In genomic region chr7:42792841-42793240, GRCh38 we compare ENCODE assay signal across 21 cellular contexts.
"Had no signal": no experiment of that assay in that cellular context is flagged by ENCODE, and none has a peak within 500 bp of the region (broad histone marks: within the 10 kb centered on the region; RNA-seq: fewer than 3 reads in every experiment).

No MANE protein-coding gene starts in this region.

- ATAC-seq: activated T-cell treated with anti-CD3 and anti-CD28 coated beads, Interleukin-2, amount 50 U/mL, for 4 hours had no signal

- H3K4me1 Mint-ChIP-seq: activated B cell treated with CpG ODN at 0.5 μM for 24 hours; activated CD4-positive, alpha-beta T cell treated with anti-CD3 and anti-CD28 coated beads, Interleukin-2, amount 10 ng/mL, durations not matched to agents 24 days and 14 days; brain; central memory CD8-positive, alpha-beta T cell had no signal

- H3K27me3 Mint-ChIP-seq: activated CD4-positive, alpha-beta T cell treated with anti-CD3 and anti-CD28 coated beads, Interleukin-2, amount 10 ng/mL, durations not matched to agents 24 days and 14 days had no signal

- H3K27ac Mint-ChIP-seq: activated B cell treated with CpG ODN at 0.5 μM for 24 hours; activated CD4-positive, alpha-beta T cell treated with anti-CD3 and anti-CD28 coated beads, Interleukin-2, amount 10 ng/mL, durations not matched to agents 24 days and 14 days; activated naive CD8-positive, alpha-beta T cell; brain had no signal

- H3K36me3 Mint-ChIP-seq: activated naive CD8-positive, alpha-beta T cell; brain had no signal

- H3K9me3 Mint-ChIP-seq: activated CD4-positive, alpha-beta T cell treated with anti-CD3 and anti-CD28 coated beads, Interleukin-2, amount 10 ng/mL, durations not matched to agents 24 days and 14 days; activated T-cell treated with anti-CD3 and anti-CD28 coated beads, Interleukin-2, amount 50 U/mL, for 4 hours; central memory CD8-positive, alpha-beta T cell had no signal

- H3K4me3 Mint-ChIP-seq: activated B cell treated with CpG ODN at 0.5 μM for 24 hours; activated CD4-positive, alpha-beta T cell treated with anti-CD3 and anti-CD28 coated beads, Interleukin-2, amount 10 ng/mL, durations not matched to agents 24 days and 14 days; activated naive CD8-positive, alpha-beta T cell; activated T-cell treated with anti-CD3 and anti-CD28 coated beads, Interleukin-2, amount 50 U/mL, for 4 hours; brain; central memory CD8-positive, alpha-beta T cell had no signal

- DNase-seq: activated B cell treated with CpG ODN at 0.5 μM for 24 hours; activated CD4-positive, alpha-beta T cell treated with anti-CD3 and anti-CD28 coated beads for 1 hour; activated CD4-positive, alpha-beta T cell treated with anti-CD3 and anti-CD28 coated beads, Interleukin-2, amount 10 ng/mL, durations not matched to agents 24 days and 14 days; activated CD4-positive, alpha-beta T cell treated with anti-CD3 and anti-CD28 coated beads, Interleukin-2, amount 50 U/mL, for 48 hours; activated effector memory CD4-positive, alpha-beta T cell treated with anti-CD3 and anti-CD28 coated beads, Interleukin-2, amount 50 U/mL, for 16 hours; activated naive CD4-positive, alpha-beta T cell treated with Interleukin-2 at 50 U/mL for 16 hours; activated T-cell treated with anti-CD3 and anti-CD28 coated beads, Interleukin-2, amount 50 U/mL, for 4 hours; amygdala; NCI-H1417; NCI-H1694 treated with DMSO at 0.1 percent for 48 hours; NCI-H2029 treated with DMSO at 0.1 percent for 48 hours; NCI-H345; NCI-H510A; NCI-H526 treated with DMSO at 0.1 percent for 48 hours; NCI-H82; SIG-M5; T-helper 2 cell; T1000 had no signal
